ENCODE assay signal across 10 cellular contexts in genomic region chr22:23850136-23850611, GRCh38. TPM values are rescaled to one million over a fixed set of nuclear protein-coding genes. Genes with fewer than 3 reads are reported as not detected.
DNase-seq lines count a peak whose midpoint lies in the region; ATAC-seq, FAIRE-seq and TF ChIP-seq lines count a peak whose summit lies in the region.
"Had no signal": no experiment of that assay in that cellular context is flagged by ENCODE, and none has a peak within 500 bp of the region (broad histone marks: within the 10 kb centered on the region; RNA-seq: fewer than 3 reads in every experiment).

No MANE protein-coding gene starts in this region.

- ATAC-seq in Right ventricle myocardium superior (ENCODE audit: poor library complexity) (no peak), heart right ventricle (no peak), HG02678 (IDR thresholded peaks at IDR 0.05; ENCODE audit: unreplicated experiment) (peak; percentile 61), GM12878 (peak; percentile 84), HG02870 (IDR thresholded peaks at IDR 0.05; ENCODE audit: unreplicated experiment) (no peak)

- RAD21 ChIA-PET in GM12878 (lab: Charles Lee; ENCODE audit: unreplicated experiment) = interaction anchor here (0.6 to 3.0 kb wide), 12 partner anchors 7 to 306 kb away, joined by 3 to 24 read pairs (median 4); partner anchors contain the start of genes MIF, MMP11 and SLC2A11

- H3K4me2 ChIP-seq in GM12878 (ENCODE audit: control insufficient read depth, insufficient read depth) = peak overlapping the region; percentile 38

- H3K27me3 ChIP-seq in heart right ventricle = peaks cover 0 to 9% (median 0%) of the 10 kb centered on the region in 7 donors
- H3K27me3 ChIP-seq in GM12878 (replicated peaks in 1 of 2; ENCODE audit: control insufficient read depth in 2 of 2, insufficient read depth in 2 of 2, low read length in 1 of 2) = no peaks in the 10 kb centered on the region

- H3K4me1 Mint-ChIP-seq in type B pancreatic cell (ENCODE audit: unreplicated experiment) = peaks cover 10% of the 10 kb centered on the region

- SMC1A ChIA-PET in GM12878 (lab: Charles Lee; ENCODE audit: uncharacterized antibody, unreplicated experiment) = interaction anchor here (0.7 to 3.6 kb wide), 12 partner anchors 7 to 131 kb away, joined by 3 to 23 read pairs (median 4); partner anchors contain the start of genes CHCHD10, MIF and SLC2A11

- TF ChIP-seq POLR2A in GM12878 (IDR thresholded peaks at IDR 0.05; ENCODE audit: low read depth, low read length) = no peak

- H3K4me3 ChIP-seq in heart right ventricle (no peak overlapping the region), GM12878 (no peak overlapping the region)
- H3K4me3 ChIP-seq: lung had no signal

- no peaks in the 10 kb centered on the region for H3K79me2 ChIP-seq in GM12878 (ENCODE audit: control insufficient read depth, insufficient read depth, low read length)

- intact Hi-C loops in Right ventricle myocardium superior (cut with DNase I) (no loop called here), heart right ventricle (cut with DNase I) (loop anchor here in 1 of 10 donors (10.0 kb wide), 1 partner anchor 225 kb away; no protein-coding TSS in a partner anchor), GM12878 (cut with micrococcal nuclease; ENCODE audit: unreplicated experiment) (no loop called here)

- H3K36me3 ChIP-seq in heart right ventricle = no peaks in the 10 kb centered on the region
- no peaks in the 10 kb centered on the region for H3K36me3 ChIP-seq in GM12878 (ENCODE audit: control insufficient read depth in 2 of 2, insufficient read depth in 2 of 2, low read length in 1 of 2)

- H3K36me3 Mint-ChIP-seq in type B pancreatic cell = no peaks in the 10 kb centered on the region

- H3K4me1 ChIP-seq in heart right ventricle (peaks cover 13 to 44% (median 31%) of the 10 kb centered on the region in 9 donors), GM12878 (ENCODE audit: control insufficient read depth, insufficient read depth, low read length) (peaks cover 51% of the 10 kb centered on the region)

- TF ChIP-seq RAD21 in GM12878 (IDR thresholded peaks at IDR 0.05; ENCODE audit: insufficient read depth, low read depth, low read length) = no peak

- no peak overlapping the region; the same call in 1 of the 2 replicates for H2AFZ ChIP-seq in GM12878 (ENCODE audit: control insufficient read depth, low read depth, low read length)

- no peak for TF ChIP-seq EP300 in GM12878 (IDR thresholded peaks at IDR 0.05; ENCODE audit: borderline replicate concordance in 1 of 2, control insufficient read depth in 1 of 2, low read depth in 2 of 2, low read length in 2 of 2)

- DNase-seq in Right ventricle myocardium superior (peak; percentile 32), heart right ventricle (no peak), GM12878 (ENCODE audit: low read depth, low spot score) (no peak), type B pancreatic cell (ENCODE audit: extremely low spot score, unreplicated experiment) (no peak), SW 1271 (lab: John Stamatoyannopoulos, UW) (no peak), activated T-cell treated with anti-CD3 and anti-CD28 coated beads for 4 hours (no peak)
- DNase-seq: NCI-H187 treated with DMSO at 0.1 percent for 48 hours had no signal

- no peaks in the 10 kb centered on the region for H3K27me3 Mint-ChIP-seq in type B pancreatic cell

- POLR2A ChIA-PET in GM12878 (lab: Charles Lee) = no interaction called here

- no peaks in the 10 kb centered on the region for H3K9me3 ChIP-seq in heart right ventricle
- no peaks in the 10 kb centered on the region for H3K9me3 ChIP-seq in GM12878 (replicated peaks; ENCODE audit: control insufficient read depth, insufficient read depth, low read length)

- H3K9ac ChIP-seq in GM12878 (ENCODE audit: control insufficient read depth, insufficient read depth, low read length) = no peak overlapping the region; the same call in 1 of the 2 replicates

- no peaks in the 10 kb centered on the region for H3K9me3 Mint-ChIP-seq in type B pancreatic cell

- H4K20me1 ChIP-seq in GM12878 (ENCODE audit: control insufficient read depth, insufficient read depth) = no peaks in the 10 kb centered on the region

- 86 to 87% methylated on average over 16 of the region's 16 CpGs for WGBS in heart right ventricle, 2 donors
- 13% methylated on average over 16 of the region's 16 CpGs for WGBS in GM12878 (ENCODE audit: insufficient coverage, insufficient replicate concordance, low lambda C conversion rate, missing lambda C conversion rate)

- TF ChIP-seq CTCF in heart right ventricle (IDR thresholded peaks at IDR 0.05) (no peak), GM12878 (IDR thresholded peaks at IDR 0.05 in 2 of 3, conservative IDR thresholded peaks at IDR 0.05 in 1 of 3; ENCODE audit: control insufficient read depth in 2 of 3, extremely low read depth in 1 of 3, insufficient read depth in 1 of 3, low read depth in 3 of 3, low read length in 3 of 3) (no peak), type B pancreatic cell (conservative IDR thresholded peaks at IDR 0.05) (no peak)

- H3K27ac ChIP-seq in heart right ventricle (no peak overlapping the region), GM12878 (ENCODE audit: control insufficient read depth, insufficient read depth) (no peak overlapping the region)

- no peak overlapping the region for H3K27ac Mint-ChIP-seq in type B pancreatic cell

- BruUV-seq in GM12878 (replicated peaks; lab: Mats Ljungman, UMichigan) = no TSS peak

- CTCF ChIA-PET in GM12878 (lab: Yijun Ruan, JAX) = interaction anchor here (0.6 to 9.7 kb wide), 22 partner anchors 8 to 311 kb away, joined by 3 to 197 read pairs (median 4); partner anchors contain the start of genes CHCHD10, MIF and SLC2A11

- peak overlapping the region; percentile 17 for H3K4me3 Mint-ChIP-seq in type B pancreatic cell

- peak; percentile 69 for FAIRE-seq in GM12878 (lab: Jason Lieb, UNC)

- in situ Hi-C loops in GM12878 (cut with MboI) = no loop called here

RNA-seq across cellular contexts. Expression of gene SLC2A11, which starts 7.5 kb away (rescaled TPM):
- total RNA-seq in Right ventricle myocardium superior = 19.8 TPM
- 10 to 100 TPM; 16.1 to 30.4 (median 21.2) TPM for total RNA-seq in heart right ventricle
- polyA plus RNA-seq in heart right ventricle = 10 to 100 TPM in 1 of 2 donors, 1 to 10 TPM in 1; 8.3 to 42.1 TPM
- total RNA-seq in GM12878 (2013; cell fraction: nucleolus; rRNA removed) = 25.2 and 25.7 TPM in 2 replicates
- 10.5 and 13.0 TPM in 2 replicates for total RNA-seq in GM12878 (2014; rRNA removed)
- 8.1 and 8.9 TPM in 2 replicates for total RNA-seq in GM12878 (2014; rRNA removed; fragmentation: Illumina TruSeq; extraction: Trizol)
- 12.2 and 15.7 TPM in 2 replicates for total RNA-seq in GM12878 (2021)
- polyA plus RNA-seq in GM12878 (2011; ENCODE audit: low read depth) = 9.2 TPM
- 7.5 and 8.4 TPM in 2 replicates for polyA plus RNA-seq in GM12878 (2011; rRNA removed)
- polyA plus RNA-seq in GM12878 (2011; cell fraction: cytosol; rRNA removed) = 7.6 and 11.5 TPM in 2 replicates
- polyA plus RNA-seq in GM12878 (2011; cell fraction: nucleus; rRNA removed) = 16.6 and 19.3 TPM in 2 replicates
- polyA plus RNA-seq in GM12878 (2012) = 12.9 and 18.4 TPM in 2 replicates
- 8.6 and 13.3 TPM in 2 replicates for polyA plus RNA-seq in GM12878 (2014; fragmentation: Illumina TruSeq; extraction: Trizol)
- polyA plus RNA-seq in GM12878 (2014; fragmentation: Nextera tagmentation; extraction: Ambion mirVana) = 1 to 10 TPM in 1 of 2 experiments, under 1 TPM in 1; 0.98 to 2.9 TPM
- polyA plus RNA-seq in GM12878 (2014; rRNA removed) = 17.7 and 18.3 TPM in 2 replicates
- 1 to 10 TPM; 8.0 TPM for polyA plus RNA-seq in GM12878 (2016; fragmentation: Nextera tagmentation; extraction: Ambion mirVana)
- polyA minus RNA-seq in GM12878 (2011; rRNA and poly(A)+ RNA removed) = 8.2 and 11.6 TPM in 2 replicates
- polyA minus RNA-seq in GM12878 (2011; cell fraction: cytosol; rRNA and poly(A)+ RNA removed) = 3.5 and 6.1 TPM in 2 replicates
- polyA minus RNA-seq in GM12878 (2011; cell fraction: nucleus; rRNA and poly(A)+ RNA removed) = 7.7 and 10.9 TPM in 2 replicates
- 19.6 and 32.1 TPM in 2 replicates for total RNA-seq in type B pancreatic cell (ENCODE audit: low replicate concordance)

RNA-seq across cellular contexts. Expression of gene DERL3, which starts 11.4 kb away (rescaled TPM):
- total RNA-seq in Right ventricle myocardium superior = 2.8 TPM
- total RNA-seq in heart right ventricle = 1 to 10 TPM in 9 of 10 donors, under 1 TPM in 1; 0.91 to 5.1 (median 1.7) TPM
- polyA plus RNA-seq in heart right ventricle = 10 to 100 TPM in 1 of 2 donors, 1 to 10 TPM in 1; 2.0 to 14.1 TPM
- 10.6 and 12.5 TPM in 2 replicates for total RNA-seq in GM12878 (2013; cell fraction: nucleolus; rRNA removed)
- 14.6 and 21.0 TPM in 2 replicates for total RNA-seq in GM12878 (2014; rRNA removed)
- 8.7 and 9.4 TPM in 2 replicates for total RNA-seq in GM12878 (2014; rRNA removed; fragmentation: Illumina TruSeq; extraction: Trizol)
- total RNA-seq in GM12878 (2021) = 17.4 and 19.4 TPM in 2 replicates
- 9.4 TPM for polyA plus RNA-seq in GM12878 (2011; ENCODE audit: low read depth)
- polyA plus RNA-seq in GM12878 (2011; rRNA removed) = 2.1 and 5.2 TPM in 2 replicates
- polyA plus RNA-seq in GM12878 (2011; cell fraction: cytosol; rRNA removed) = 10.4 and 15.5 TPM in 2 replicates
- 29.8 and 30.3 TPM in 2 replicates for polyA plus RNA-seq in GM12878 (2011; cell fraction: nucleus; rRNA removed)
- 18.0 and 23.9 TPM in 2 replicates for polyA plus RNA-seq in GM12878 (2012)
- 2.3 and 7.4 TPM in 2 replicates for polyA plus RNA-seq in GM12878 (2014; fragmentation: Illumina TruSeq; extraction: Trizol)
- polyA plus RNA-seq in GM12878 (2014; fragmentation: Nextera tagmentation; extraction: Ambion mirVana) = 1 to 10 TPM; 4.1 to 6.4 TPM
- polyA plus RNA-seq in GM12878 (2014; rRNA removed) = 28.1 and 29.7 TPM in 2 replicates
- polyA plus RNA-seq in GM12878 (2016; fragmentation: Nextera tagmentation; extraction: Ambion mirVana) = 10 to 100 TPM; 49.1 to 52.4 TPM
- polyA minus RNA-seq in GM12878 (2011; rRNA and poly(A)+ RNA removed) = 1.8 and 4.4 TPM in 2 replicates
- polyA minus RNA-seq in GM12878 (2011; cell fraction: cytosol; rRNA and poly(A)+ RNA removed) = 1.1 and 1.6 TPM in 2 replicates
- 3.3 and 4.9 TPM in 2 replicates for polyA minus RNA-seq in GM12878 (2011; cell fraction: nucleus; rRNA and poly(A)+ RNA removed)
- 2.6 and 9.5 TPM in 2 replicates for total RNA-seq in type B pancreatic cell (ENCODE audit: low replicate concordance)

RNA-seq across cellular contexts. Expression of gene MIF, which starts 44.0 kb away (rescaled TPM):
- total RNA-seq in Right ventricle myocardium superior (227 TPM), heart right ventricle (100 to 1,000 TPM; 135 to 457 (median 225) TPM), GM12878 (2014; rRNA removed) (737 and 939 TPM in 2 replicates), GM12878 (2014; rRNA removed; fragmentation: Illumina TruSeq; extraction: Trizol) (183 and 215 TPM in 2 replicates), GM12878 (2021) (1,146 and 1,222 TPM in 2 replicates), type B pancreatic cell (ENCODE audit: low replicate concordance) (436 and 570 TPM in 2 replicates)
- polyA plus RNA-seq in heart right ventricle (100 to 1,000 TPM; 474 to 634 TPM), GM12878 (2011; rRNA removed) (233 and 593 TPM in 2 replicates), GM12878 (2014; fragmentation: Illumina TruSeq; extraction: Trizol) (5.2 and 37.7 TPM in 2 replicates), GM12878 (2014; fragmentation: Nextera tagmentation; extraction: Ambion mirVana) (100 to 1,000 TPM; 188 to 220 TPM), GM12878 (2014; rRNA removed) (1,025 and 1,355 TPM in 2 replicates), GM12878 (2016; fragmentation: Nextera tagmentation; extraction: Ambion mirVana) (1,000 to 10,000 TPM; 2,816 to 2,972 TPM)
- total RNA-seq in GM12878 (2013; cell fraction: nucleolus; rRNA removed) = 53.3 and 56.6 TPM in 2 replicates
- 548 TPM for polyA plus RNA-seq in GM12878 (2011; ENCODE audit: low read depth)
- polyA plus RNA-seq in GM12878 (2011; cell fraction: cytosol; rRNA removed) = 608 and 1,158 TPM in 2 replicates
- 459 and 729 TPM in 2 replicates for polyA plus RNA-seq in GM12878 (2011; cell fraction: nucleus; rRNA removed)
- 1,086 and 1,453 TPM in 2 replicates for polyA plus RNA-seq in GM12878 (2012)
- 52.9 and 161 TPM in 2 replicates for polyA minus RNA-seq in GM12878 (2011; rRNA and poly(A)+ RNA removed)
- 306 and 426 TPM in 2 replicates for polyA minus RNA-seq in GM12878 (2011; cell fraction: cytosol; rRNA and poly(A)+ RNA removed)
- 107 and 133 TPM in 2 replicates for polyA minus RNA-seq in GM12878 (2011; cell fraction: nucleus; rRNA and poly(A)+ RNA removed)

Comparison
In these comparisons a context has a peak if more than half of its experiments do, and no peak if none do; other contexts are left out.
1. ATAC-seq: peak in HG02678 (single experiment) and GM12878 (single experiment); none in Right ventricle myocardium superior (single experiment), heart right ventricle (0 of 8) and HG02870 (single experiment).